25 cellular contexts compared by ENCODE assay signal in genomic region chr1:243980071-243980470, GRCh38.
"Had no signal": no experiment of that assay in that cellular context is flagged by ENCODE, and none has a peak within 500 bp of the region (broad histone marks: within the 10 kb centered on the region; RNA-seq: fewer than 3 reads in every experiment).

No MANE protein-coding gene starts in this region.

- FAIRE-seq: keratinocyte, pancreas had no signal

- H3K9me3 Mint-ChIP-seq: naive thymus-derived CD8-positive, alpha-beta T cell; nephron; stimulated activated effector memory CD8-positive, alpha-beta T cell treated with anti-CD3 and anti-CD28 coated beads, Interleukin-12 subunit alpha, Interleukin-12 subunit beta, amount 100 ng/mL, for 72 hours; stimulated activated naive CD8-positive, alpha-beta T cell treated with anti-CD3 and anti-CD28 coated beads, Interleukin-15, Interleukin-2, amounts not matched to agents 100 ng/mL and 50 ng/mL, for 24 hours had no signal

- ATAC-seq: left colon; left lung; naive thymus-derived CD8-positive, alpha-beta T cell; pancreas; sciatic nerve; stimulated activated effector memory CD8-positive, alpha-beta T cell treated with anti-CD3 and anti-CD28 coated beads, Interleukin-12 subunit alpha, Interleukin-12 subunit beta, amount 100 ng/mL, for 72 hours had no signal

- DNase-seq: hippocampal formation; left colon; left lung; lower lobe of right lung; mammary epithelial cell; mesenchymal stem cell; posterior cingulate gyrus; retina; spleen; stimulated activated CD4-positive, alpha-beta T cell treated with anti-CD3 and anti-CD28 coated beads, Interleukin-4, amount 100 ng/mL, for 24 hours; stimulated activated naive CD4-positive, alpha-beta T cell; transverse colon had no signal

- H3K27me3 Mint-ChIP-seq: stimulated activated naive CD8-positive, alpha-beta T cell treated with anti-CD3 and anti-CD28 coated beads, Interleukin-15, Interleukin-2, amounts not matched to agents 100 ng/mL and 50 ng/mL, for 24 hours had no signal

- H3K4me1 Mint-ChIP-seq: naive thymus-derived CD8-positive, alpha-beta T cell; nephron; neural crest cell; stimulated activated effector memory CD8-positive, alpha-beta T cell treated with anti-CD3 and anti-CD28 coated beads, Interleukin-12 subunit alpha, Interleukin-12 subunit beta, amount 100 ng/mL, for 72 hours had no signal

- H3K4me1 ChIP-seq: left lung, lower lobe of right lung, pancreas, prostate gland, spleen, suprapubic skin, transverse colon, upper lobe of left lung, vagina had no signal

- H3K4me3 ChIP-seq: left lung, lower lobe of right lung, pancreas, prostate gland, skin epidermis, spleen, suprapubic skin, transverse colon, upper lobe of left lung, vagina had no signal

- H3K27ac Mint-ChIP-seq: naive thymus-derived CD8-positive, alpha-beta T cell; nephron; stimulated activated effector memory CD8-positive, alpha-beta T cell treated with anti-CD3 and anti-CD28 coated beads, Interleukin-12 subunit alpha, Interleukin-12 subunit beta, amount 100 ng/mL, for 72 hours; stimulated activated naive CD8-positive, alpha-beta T cell treated with anti-CD3 and anti-CD28 coated beads, Interleukin-15, Interleukin-2, amounts not matched to agents 100 ng/mL and 50 ng/mL, for 24 hours had no signal

- H3K9me3 ChIP-seq: left lung, lower lobe of right lung, pancreas, prostate gland, spleen, suprapubic skin, transverse colon, upper lobe of left lung, vagina had no signal

- H3K27me3 ChIP-seq: left lung, pancreas, transverse colon, upper lobe of left lung, vagina had no signal

- H3K4me3 Mint-ChIP-seq: naive thymus-derived CD8-positive, alpha-beta T cell; nephron; neural crest cell; stimulated activated effector memory CD8-positive, alpha-beta T cell treated with anti-CD3 and anti-CD28 coated beads, Interleukin-12 subunit alpha, Interleukin-12 subunit beta, amount 100 ng/mL, for 72 hours; stimulated activated naive CD8-positive, alpha-beta T cell treated with anti-CD3 and anti-CD28 coated beads, Interleukin-15, Interleukin-2, amounts not matched to agents 100 ng/mL and 50 ng/mL, for 24 hours had no signal

- H3K36me3 ChIP-seq: left lung, lower lobe of right lung, pancreas, prostate gland, spleen, suprapubic skin, transverse colon, upper lobe of left lung, vagina had no signal

- H3K36me3 Mint-ChIP-seq: naive thymus-derived CD8-positive, alpha-beta T cell; stimulated activated effector memory CD8-positive, alpha-beta T cell treated with anti-CD3 and anti-CD28 coated beads, Interleukin-12 subunit alpha, Interleukin-12 subunit beta, amount 100 ng/mL, for 72 hours had no signal

- H3K27ac ChIP-seq: left lung, lower lobe of right lung, pancreas, prostate gland, skin epidermis, spleen, suprapubic skin, transverse colon, upper lobe of left lung, vagina had no signal
